ENCODE assay signal across 19 cellular contexts in genomic region chr4:22348410-22348809, GRCh38.
"Had no signal": no experiment of that assay in that cellular context is flagged by ENCODE, and none has a peak within 500 bp of the region (broad histone marks: within the 10 kb centered on the region; RNA-seq: fewer than 3 reads in every experiment).

No MANE protein-coding gene starts in this region.

- H3K4me3 Mint-ChIP-seq: activated CD4-positive, alpha-beta memory T cell treated with anti-CD3 and anti-CD28 coated beads, Interleukin-2, amount 10 ng/mL, durations not matched to agents 7 days and 5 days; activated CD4-positive, alpha-beta T cell treated with anti-CD3 and anti-CD28 coated beads for 36 hours; activated naive CD4-positive, alpha-beta T cell treated with anti-CD3 and anti-CD28 coated beads for 36 hours; activated T-cell treated with anti-CD3 and anti-CD28 coated beads, Interleukin-2, amount 50 U/mL, for 24 hours; dendritic cell treated with granulocyte-macrophage colony-stimulating factor and Interleukin-4, amounts not matched to agents 40 ng/mL and 50 ng/mL, for 4 days had no signal

- H3K4me3 ChIP-seq: esophagus muscularis mucosa, tibial nerve, uterus had no signal

- H3K36me3 ChIP-seq: tibial nerve, uterus, WERI-Rb-1 had no signal

- H3K27me3 ChIP-seq: esophagus muscularis mucosa, tibial nerve, uterus had no signal

- ATAC-seq: activated CD4-positive, alpha-beta T cell treated with anti-CD3 and anti-CD28 coated beads for 36 hours; left lobe of liver had no signal

- H3K9me3 Mint-ChIP-seq: dendritic cell treated with granulocyte-macrophage colony-stimulating factor and Interleukin-4, amounts not matched to agents 40 ng/mL and 50 ng/mL, for 4 days had no signal

- DNase-seq: activated CD4-positive, alpha-beta memory T cell treated with anti-CD3 and anti-CD28 coated beads, Interleukin-2, amount 10 ng/mL, durations not matched to agents 7 days and 5 days; activated CD4-positive, alpha-beta T cell treated with anti-CD3 and anti-CD28 coated beads for 36 hours; activated naive CD4-positive, alpha-beta T cell treated with anti-CD3 and anti-CD28 coated beads for 36 hours; activated T-cell treated with anti-CD3 and anti-CD28 coated beads, Interleukin-2, amount 50 U/mL, for 24 hours; aorta; effector memory CD4-positive, alpha-beta T cell; foreskin melanocyte; glutamatergic neuron; occipital lobe; retina; stimulated activated CD4-positive, alpha-beta T cell treated with anti-CD3 and anti-CD28 coated beads, Interleukin-12 subunit alpha, Interleukin-12 subunit beta, amount 100 ng/mL, for 4 hours; stimulated activated CD4-positive, alpha-beta T cell treated with anti-CD3 and anti-CD28 coated beads, Interleukin-1b, Interleukin-23, amount 100 ng/mL, for 48 hours; stimulated activated naive CD4-positive, alpha-beta T cell treated with Interleukin-2 at 50 U/mL for 16 hours; uterus; WERI-Rb-1 had no signal

- H3K4me1 Mint-ChIP-seq: activated CD4-positive, alpha-beta memory T cell treated with anti-CD3 and anti-CD28 coated beads, Interleukin-2, amount 10 ng/mL, durations not matched to agents 7 days and 5 days; activated CD4-positive, alpha-beta T cell treated with anti-CD3 and anti-CD28 coated beads for 36 hours had no signal

- H3K27ac Mint-ChIP-seq: activated CD4-positive, alpha-beta memory T cell treated with anti-CD3 and anti-CD28 coated beads, Interleukin-2, amount 10 ng/mL, durations not matched to agents 7 days and 5 days; activated CD4-positive, alpha-beta T cell treated with anti-CD3 and anti-CD28 coated beads for 36 hours; activated naive CD4-positive, alpha-beta T cell treated with anti-CD3 and anti-CD28 coated beads for 36 hours; activated T-cell treated with anti-CD3 and anti-CD28 coated beads, Interleukin-2, amount 50 U/mL, for 24 hours; dendritic cell treated with granulocyte-macrophage colony-stimulating factor and Interleukin-4, amounts not matched to agents 40 ng/mL and 50 ng/mL, for 4 days had no signal

- H3K27ac ChIP-seq: esophagus muscularis mucosa, tibial nerve, uterus, WERI-Rb-1 had no signal

- H3K4me1 ChIP-seq: esophagus muscularis mucosa, tibial nerve, uterus had no signal

- H3K27me3 Mint-ChIP-seq: activated CD4-positive, alpha-beta memory T cell treated with anti-CD3 and anti-CD28 coated beads, Interleukin-2, amount 10 ng/mL, durations not matched to agents 7 days and 5 days; activated CD4-positive, alpha-beta T cell treated with anti-CD3 and anti-CD28 coated beads for 36 hours; activated T-cell treated with anti-CD3 and anti-CD28 coated beads, Interleukin-2, amount 50 U/mL, for 24 hours; dendritic cell treated with granulocyte-macrophage colony-stimulating factor and Interleukin-4, amounts not matched to agents 40 ng/mL and 50 ng/mL, for 4 days had no signal

- H3K9me3 ChIP-seq: uterus had no signal
